ENCODE assay signal across 9 cellular contexts in genomic region chr7:26399309-26399610, GRCh38.
DNase-seq lines count a peak whose midpoint lies in the region; ATAC-seq, FAIRE-seq and TF ChIP-seq lines count a peak whose summit lies in the region.
"Had no signal": no experiment of that assay in that cellular context is flagged by ENCODE, and none has a peak within 500 bp of the region (broad histone marks: within the 10 kb centered on the region; RNA-seq: fewer than 3 reads in every experiment).

No MANE protein-coding gene starts in this region.

- H3K4me3 ChIP-seq in ACC112 (ENCODE audit: low read depth, low read length), result peak overlapping the region; percentile 83
- peak overlapping the region in 3 of 4 donors; percentile 42 to 80 (median 56) for H3K4me3 ChIP-seq in adrenal gland
- H3K4me3 ChIP-seq in iPS-18a (ENCODE audit: low read length), result peak overlapping the region; percentile 56
- peak overlapping the region; percentile 83 for H3K4me3 ChIP-seq in skeletal muscle satellite cell (ENCODE audit: low read length)

- H3K4me1 ChIP-seq in ACC112 (ENCODE audit: control insufficient read depth, insufficient read depth, low read length, unreplicated experiment) (no peaks in the 10 kb centered on the region), adrenal gland (replicated peaks in 1 of 2) (peaks cover 7 to 29% of the 10 kb centered on the region in 2 donors), iPS-18a (ENCODE audit: control insufficient read depth, low read depth, low read length) (peaks cover 9% of the 10 kb centered on the region), skeletal muscle satellite cell (ENCODE audit: control insufficient read depth, insufficient read depth, low read length) (peaks cover 7% of the 10 kb centered on the region)

- peaks cover 50% of the 10 kb centered on the region for H3K27me3 ChIP-seq in ACC112 (ENCODE audit: insufficient read depth, low read length)
- no peaks in the 10 kb centered on the region for H3K27me3 ChIP-seq in adrenal gland
- no peaks in the 10 kb centered on the region for H3K27me3 ChIP-seq in iPS-18a (ENCODE audit: control insufficient read depth, insufficient read depth, low read length)
- H3K27me3 ChIP-seq in skeletal muscle satellite cell (ENCODE audit: control insufficient read depth, insufficient read depth, low read length), result no peaks in the 10 kb centered on the region

- intact Hi-C loops in adrenal gland (cut with DNase I), result no loop called here

- DNase-seq in HTR-8/SVneo (ENCODE audit: insufficient read length, low spot score), result peak; percentile 41
- peak; percentile 24 to 73 (median 46) for DNase-seq in adrenal gland
- DNase-seq in NOMO-1 treated with dmso at 0.1 percent for 144 hours (lab: John Stamatoyannopoulos, UW; ENCODE audit: unreplicated experiment), result no peak
- DNase-seq in activated gamma-delta T cell (lab: John Stamatoyannopoulos, UW), result no peak

- TF ChIP-seq POLR2A in adrenal gland (IDR thresholded peaks at IDR 0.05), result no peak

- ATAC-seq in HG02840 (IDR thresholded peaks at IDR 0.05; ENCODE audit: low FRiP score, unreplicated experiment), result no peak

- WGBS in adrenal gland, 4 donors, result 4 to 7% (median 5%) methylated on average over 2 to 3 of the region's 3 CpGs

- peak overlapping the region; percentile 97 for H3K4me2 ChIP-seq in skeletal muscle satellite cell (ENCODE audit: low read length)

- H3K36me3 ChIP-seq in ACC112 (ENCODE audit: insufficient read depth, low read length) (no peaks in the 10 kb centered on the region), adrenal gland (replicated peaks in 1 of 2) (no peaks in the 10 kb centered on the region), iPS-18a (ENCODE audit: control insufficient read depth, low read depth, low read length) (no peaks in the 10 kb centered on the region), skeletal muscle satellite cell (ENCODE audit: insufficient read depth, low read length) (no peaks in the 10 kb centered on the region)

- H3K9me3 ChIP-seq in adrenal gland (replicated peaks in 1 of 3) (no peaks in the 10 kb centered on the region), iPS-18a (ENCODE audit: control insufficient read depth, low read depth, low read length) (no peaks in the 10 kb centered on the region), skeletal muscle satellite cell (replicated peaks; ENCODE audit: low read length) (no peaks in the 10 kb centered on the region)

- H3K79me2 ChIP-seq in ACC112 (ENCODE audit: control insufficient read depth, insufficient read depth, low read length, unreplicated experiment), result no peaks in the 10 kb centered on the region

- FAIRE-seq in HTR-8/SVneo (lab: Jason Lieb, UNC), result no peak
- FAIRE-seq: endometrium had no signal

- TF ChIP-seq CTCF in adrenal gland (IDR thresholded peaks at IDR 0.05), result peak; percentile 5 to 43 (median 27)

- peak overlapping the region; percentile 82 for H2AFZ ChIP-seq in ACC112 (ENCODE audit: low read length, unreplicated experiment)

- H3K27ac ChIP-seq in ACC112 (ENCODE audit: low read depth, low read length), result no peak overlapping the region
- H3K27ac ChIP-seq in adrenal gland, result peak overlapping the region in 4 of 5 donors; percentile 88 to 93 (median 88)
- peak overlapping the region; percentile 38 for H3K27ac ChIP-seq in iPS-18a (ENCODE audit: low read length)

- peak overlapping the region; percentile 83 for H3K9ac ChIP-seq in iPS-18a (ENCODE audit: low read length)
- H3K9ac ChIP-seq in skeletal muscle satellite cell (ENCODE audit: low read depth, low read length), result peak overlapping the region; percentile 66

Comparison
In these comparisons a context has a peak if more than half of its experiments do, and no peak if none do; other contexts are left out.
1. DNase-seq: peak in HTR-8/SVneo (single experiment) and adrenal gland (7 of 7); none in NOMO-1 treated with dmso at 0.1 percent for 144 hours (single experiment) and activated gamma-delta T cell (single experiment).
2. Peak in every context shown above with its lines, with median percentiles within 50 percentile points of each other: H3K4me3 ChIP-seq.